ENCODE assay signal across 10 cellular contexts in the genomic region with DNA sequence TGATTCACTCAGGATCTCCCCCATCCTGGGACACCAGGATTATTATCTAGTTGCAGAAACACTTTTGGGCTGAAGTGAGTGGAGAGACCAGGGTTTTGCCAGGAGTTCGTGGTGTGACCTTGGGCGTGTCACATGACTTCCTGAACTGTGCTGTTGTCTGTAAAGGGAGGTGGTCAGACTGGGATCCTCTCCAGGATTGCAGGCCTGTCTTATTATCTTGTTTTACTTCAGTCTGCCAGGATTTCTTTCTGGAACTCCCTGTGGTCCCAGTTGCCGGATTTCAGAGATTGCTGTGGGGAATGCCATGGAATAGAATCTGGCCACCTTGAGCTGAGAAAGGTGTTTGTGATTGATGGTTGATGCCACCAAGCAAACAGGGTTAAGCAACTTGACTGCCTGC. TPM values are rescaled to one million over a fixed set of nuclear protein-coding genes. Genes with fewer than 3 reads are reported as not detected.
DNase-seq lines count a peak whose midpoint lies in the region; ATAC-seq, FAIRE-seq and TF ChIP-seq lines count a peak whose summit lies in the region.
"Had no signal": no experiment of that assay in that cellular context is flagged by ENCODE, and none has a peak within 500 bp of the region (broad histone marks: within the 10 kb centered on the region; RNA-seq: fewer than 3 reads in every experiment).

No MANE protein-coding gene starts in this region.

- SMC1A ChIA-PET in GM12878 (lab: Charles Lee; ENCODE audit: uncharacterized antibody, unreplicated experiment): no interaction called here

- TF ChIP-seq CTCF in GM12878 (IDR thresholded peaks at IDR 0.05 in 2 of 3, conservative IDR thresholded peaks at IDR 0.05 in 1 of 3; ENCODE audit: control insufficient read depth in 2 of 3, extremely low read depth in 1 of 3, insufficient read depth in 1 of 3, low read depth in 3 of 3, low read length in 3 of 3) (no peak), right lobe of liver (IDR thresholded peaks at IDR 0.05) (no peak), suprapubic skin (IDR thresholded peaks at IDR 0.05) (no peak)

- peak; percentile 79 for DNase-seq in M059J (ENCODE audit: low read depth)
- no peak for DNase-seq in GM12878 (ENCODE audit: low read depth, low spot score)
- peak; percentile 79 to 92 (median 88) for DNase-seq in right lobe of liver
- DNase-seq in suprapubic skin (ENCODE audit: low spot score in 2 of 2): no peak
- DNase-seq in NCI-H345 (lab: John Stamatoyannopoulos, UW): no peak

- 0 out of 2 replicates have a peak, but pooled peaks cover 3% of the 10 kb centered on the region for H3K4me1 ChIP-seq in GM12878 (ENCODE audit: control insufficient read depth, insufficient read depth, low read length)
- peaks cover 0 to 72% (median 25%) of the 10 kb centered on the region in 4 donors for H3K4me1 ChIP-seq in right lobe of liver
- peaks cover 38% of the 10 kb centered on the region for H3K4me1 ChIP-seq in suprapubic skin

- no peaks in the 10 kb centered on the region for H3K9me3 ChIP-seq in GM12878 (replicated peaks; ENCODE audit: control insufficient read depth, insufficient read depth, low read length)
- no peaks in the 10 kb centered on the region for H3K9me3 ChIP-seq in right lobe of liver
- H3K9me3 ChIP-seq in suprapubic skin: no peaks in the 10 kb centered on the region

- no peaks in the 10 kb centered on the region for H3K27me3 ChIP-seq in GM12878 (replicated peaks in 1 of 2; ENCODE audit: control insufficient read depth in 2 of 2, insufficient read depth in 2 of 2, low read length in 1 of 2)
- H3K27me3 ChIP-seq in right lobe of liver: no peaks in the 10 kb centered on the region
- no peaks in the 10 kb centered on the region for H3K27me3 ChIP-seq in suprapubic skin

- no peak overlapping the region for H3K9ac ChIP-seq in GM12878 (ENCODE audit: control insufficient read depth, insufficient read depth, low read length)

- intact Hi-C loops in GM12878 (cut with micrococcal nuclease; ENCODE audit: unreplicated experiment): no loop called here
- intact Hi-C loops in right lobe of liver (cut with DNase I): no loop called here

- POLR2A ChIA-PET in GM12878 (lab: Charles Lee): no interaction called here

- H3K27ac ChIP-seq in GM12878 (ENCODE audit: control insufficient read depth, insufficient read depth): no peak overlapping the region
- peak overlapping the region; percentile 84 to 98 (median 93) for H3K27ac ChIP-seq in right lobe of liver
- H3K27ac ChIP-seq in suprapubic skin: peak overlapping the region; percentile 75
- H3K27ac ChIP-seq: SK-N-MC had no signal

- RAD21 ChIA-PET in GM12878 (lab: Charles Lee; ENCODE audit: unreplicated experiment): no interaction called here

- TF ChIP-seq RAD21 in GM12878 (IDR thresholded peaks at IDR 0.05; ENCODE audit: insufficient read depth, low read depth, low read length): no peak

- H3K36me3 ChIP-seq in GM12878 (ENCODE audit: control insufficient read depth in 2 of 2, insufficient read depth in 2 of 2, low read length in 1 of 2): peaks cover 20 to 31% of the 10 kb centered on the region in 2 experiments; a peak in 3 of 4 replicates
- peaks cover 0 to 23% (median 4%) of the 10 kb centered on the region in 4 donors for H3K36me3 ChIP-seq in right lobe of liver
- peaks cover 32% of the 10 kb centered on the region for H3K36me3 ChIP-seq in suprapubic skin

- CTCF ChIA-PET in GM12878 (lab: Yijun Ruan, JAX): no interaction called here

- no peak overlapping the region for H2AFZ ChIP-seq in GM12878 (ENCODE audit: control insufficient read depth, low read depth, low read length)

- peaks cover 1% of the 10 kb centered on the region; the same call in 1 of the 2 replicates for H3K79me2 ChIP-seq in GM12878 (ENCODE audit: control insufficient read depth, insufficient read depth, low read length)

- no peak for FAIRE-seq in GM12878 (lab: Jason Lieb, UNC)
- FAIRE-seq: HTR-8/SVneo had no signal

- ATAC-seq in GM12878: no peak
- peak; percentile 54 to 77 (median 64) for ATAC-seq in right lobe of liver
- no peak for ATAC-seq in GM18873 (IDR thresholded peaks at IDR 0.05; ENCODE audit: low FRiP score, unreplicated experiment)
- ATAC-seq in GM21576 (IDR thresholded peaks at IDR 0.05; ENCODE audit: unreplicated experiment): no peak
- ATAC-seq in GM19324 (IDR thresholded peaks at IDR 0.05; ENCODE audit: low FRiP score, unreplicated experiment): no peak

- no peak for TF ChIP-seq EP300 in GM12878 (IDR thresholded peaks at IDR 0.05; ENCODE audit: borderline replicate concordance in 1 of 2, control insufficient read depth in 1 of 2, low read depth in 2 of 2, low read length in 2 of 2)
- TF ChIP-seq EP300 in suprapubic skin (IDR thresholded peaks at IDR 0.05): no peak

- TF ChIP-seq POLR2A in GM12878 (IDR thresholded peaks at IDR 0.05; ENCODE audit: low read depth, low read length): no peak
- TF ChIP-seq POLR2A in right lobe of liver (IDR thresholded peaks at IDR 0.05): peak; percentile 55
- TF ChIP-seq POLR2A in suprapubic skin (IDR thresholded peaks at IDR 0.05): no peak

- no peak overlapping the region for H3K4me2 ChIP-seq in GM12878 (ENCODE audit: control insufficient read depth, insufficient read depth)

- BruUV-seq in GM12878 (replicated peaks; lab: Mats Ljungman, UMichigan): no TSS peak

- no peaks in the 10 kb centered on the region for H4K20me1 ChIP-seq in GM12878 (ENCODE audit: control insufficient read depth, insufficient read depth)

- in situ Hi-C loops in GM12878 (cut with MboI): no loop called here

- H3K4me3 ChIP-seq in GM12878 (no peak overlapping the region), right lobe of liver (peak overlapping the region; percentile 1 to 53 (median 30)), suprapubic skin (peak overlapping the region; percentile 1)
- H3K4me3 ChIP-seq: SK-N-MC had no signal

- 83% methylated on average over 3 of the region's 3 CpGs for WGBS in GM12878 (ENCODE audit: insufficient coverage, insufficient replicate concordance, low lambda C conversion rate, missing lambda C conversion rate)
- 17% methylated on average over 1 of the region's 3 CpGs for WGBS in right lobe of liver (ENCODE audit: insufficient coverage, low coverage, low lambda C conversion rate, missing lambda C conversion rate)
- WGBS in suprapubic skin: 29% methylated on average over 3 of the region's 3 CpGs

TF ChIP-seq in GM12878, 131 proteins besides CTCF, POLR2A, EP300 and RAD21 (continues in another document):
- TF ChIP-seq RCOR1 (conservative IDR thresholded peaks at IDR 0.05; ENCODE audit: low read depth, low read length) (no peak), ZBED1 (IDR thresholded peaks at IDR 0.05; ENCODE audit: borderline replicate concordance) (no peak), RAD51 (IDR thresholded peaks at IDR 0.05) (0 out of 2 replicates have a peak, but pooled peaks have one; percentile 17)

RNA-seq across cellular contexts. Expression of gene CRCP, which starts 35.8 kb away (rescaled TPM):
- 50.0 and 59.0 TPM in 2 replicates for total RNA-seq in M059J (2014; rRNA removed; shearing (Covaris generic))
- total RNA-seq in GM12878 (2013; cell fraction: nucleolus; rRNA removed): 27.7 and 30.8 TPM in 2 replicates
- total RNA-seq in GM12878 (2014; rRNA removed): 25.6 and 26.4 TPM in 2 replicates
- 31.6 and 33.8 TPM in 2 replicates for total RNA-seq in GM12878 (2014; rRNA removed; fragmentation: Illumina TruSeq; extraction: Trizol)
- 23.6 and 25.0 TPM in 2 replicates for total RNA-seq in GM12878 (2021)
- polyA plus RNA-seq in GM12878 (2011; ENCODE audit: low read depth): 13.4 TPM
- polyA plus RNA-seq in GM12878 (2011; rRNA removed): 30.2 and 31.2 TPM in 2 replicates
- 29.3 and 30.5 TPM in 2 replicates for polyA plus RNA-seq in GM12878 (2011; cell fraction: cytosol; rRNA removed)
- 13.6 and 16.4 TPM in 2 replicates for polyA plus RNA-seq in GM12878 (2011; cell fraction: nucleus; rRNA removed)
- 15.9 and 33.1 TPM in 2 replicates for polyA plus RNA-seq in GM12878 (2012)
- 27.4 and 29.2 TPM in 2 replicates for polyA plus RNA-seq in GM12878 (2014; fragmentation: Illumina TruSeq; extraction: Trizol)
- polyA plus RNA-seq in GM12878 (2014; fragmentation: Nextera tagmentation; extraction: Ambion mirVana): 10 to 100 TPM; 12.4 to 20.1 TPM
- polyA plus RNA-seq in GM12878 (2014; rRNA removed): 29.2 and 29.8 TPM in 2 replicates
- 10 to 100 TPM; 29.0 to 29.6 TPM for polyA plus RNA-seq in GM12878 (2016; fragmentation: Nextera tagmentation; extraction: Ambion mirVana)
- polyA minus RNA-seq in GM12878 (2011; rRNA and poly(A)+ RNA removed): 30.9 and 32.2 TPM in 2 replicates
- 9.2 and 13.9 TPM in 2 replicates for polyA minus RNA-seq in GM12878 (2011; cell fraction: cytosol; rRNA and poly(A)+ RNA removed)
- polyA minus RNA-seq in GM12878 (2011; cell fraction: nucleus; rRNA and poly(A)+ RNA removed): 10.2 and 14.0 TPM in 2 replicates
- 10 to 100 TPM; 17.2 to 38.0 (median 24.4) TPM for total RNA-seq in right lobe of liver
- total RNA-seq in suprapubic skin: 10 to 100 TPM; 33.8 to 67.2 (median 42.8) TPM

RNA-seq across cellular contexts. Expression of gene TPST1, which starts 54.7 kb away (rescaled TPM):
- total RNA-seq in M059J (2014; rRNA removed; shearing (Covaris generic)): 44.2 and 61.0 TPM in 2 replicates
- 22.8 and 28.1 TPM in 2 replicates for total RNA-seq in GM12878 (2013; cell fraction: nucleolus; rRNA removed)
- total RNA-seq in GM12878 (2014; rRNA removed) (7.8 and 8.9 TPM in 2 replicates), GM12878 (2014; rRNA removed; fragmentation: Illumina TruSeq; extraction: Trizol) (9.7 and 10.6 TPM in 2 replicates), GM12878 (2021) (6.4 and 7.4 TPM in 2 replicates), right lobe of liver (10 to 100 TPM; 18.0 to 40.5 (median 26.3) TPM), suprapubic skin (10 to 100 TPM in 2 of 4 donors, 1 to 10 TPM in 2; 5.2 to 20.0 (median 8.2) TPM)
- 3.3 TPM for polyA plus RNA-seq in GM12878 (2011; ENCODE audit: low read depth)
- polyA plus RNA-seq in GM12878 (2011; rRNA removed) (7.7 and 10.4 TPM in 2 replicates), GM12878 (2014; fragmentation: Illumina TruSeq; extraction: Trizol) (6.0 and 6.6 TPM in 2 replicates), GM12878 (2014; fragmentation: Nextera tagmentation; extraction: Ambion mirVana) (1 to 10 TPM; 1.1 to 2.2 TPM), GM12878 (2014; rRNA removed) (6.3 and 7.6 TPM in 2 replicates), GM12878 (2016; fragmentation: Nextera tagmentation; extraction: Ambion mirVana) (1 to 10 TPM; 8.2 to 8.9 TPM)
- polyA plus RNA-seq in GM12878 (2011; cell fraction: cytosol; rRNA removed): 3.9 and 4.1 TPM in 2 replicates
- 3.1 and 4.9 TPM in 2 replicates for polyA plus RNA-seq in GM12878 (2011; cell fraction: nucleus; rRNA removed)
- 3.6 and 3.9 TPM in 2 replicates for polyA plus RNA-seq in GM12878 (2012)
- 23.7 and 24.1 TPM in 2 replicates for polyA minus RNA-seq in GM12878 (2011; rRNA and poly(A)+ RNA removed)
- 2.3 and 3.7 TPM in 2 replicates for polyA minus RNA-seq in GM12878 (2011; cell fraction: cytosol; rRNA and poly(A)+ RNA removed)
- polyA minus RNA-seq in GM12878 (2011; cell fraction: nucleus; rRNA and poly(A)+ RNA removed): 7.3 and 9.8 TPM in 2 replicates

Comparison
In these comparisons a context has a peak if more than half of its experiments do, and no peak if none do; other contexts are left out.
1. DNase-seq: peak in M059J (single experiment) and right lobe of liver (3 of 3); none in GM12878 (single experiment), suprapubic skin (0 of 2) and NCI-H345 (single experiment).
2. ATAC-seq: peak in right lobe of liver (4 of 4); none in GM12878 (single experiment), GM18873 (single experiment), GM21576 (single experiment) and GM19324 (single experiment).